Comparison of ENCODE assay signal across 8 cellular contexts in genomic region chr2:27427863-27428212, GRCh38. TPM values are rescaled to one million over a fixed set of nuclear protein-coding genes. Genes with fewer than 3 reads are reported as not detected.
A peak's percentile ranks its signal among the peaks of the same experiment; 100 is the strongest.
DNase-seq lines count a peak whose midpoint lies in the region; ATAC-seq, FAIRE-seq and TF ChIP-seq lines count a peak whose summit lies in the region.

No MANE protein-coding gene starts in this region.

- H3K27ac ChIP-seq in SK-N-SH (ENCODE audit: low read depth in 2 of 2, low read length in 1 of 2) = peak overlapping the region; percentile 92 to 93
- H3K27ac ChIP-seq in keratinocyte (ENCODE audit: control insufficient read depth, insufficient read depth, low read length) = peak overlapping the region; percentile 86
- H3K27ac ChIP-seq in suprapubic skin = peak overlapping the region; percentile 99

- no peaks in the 10 kb centered on the region for H3K9me2 ChIP-seq in SK-N-SH

- CTCF ChIA-PET in SK-N-SH (lab: Yijun Ruan, JAX) = interaction anchor here (0.7 to 7.0 kb wide), 8 partner anchors 12 to 255 kb away, joined by 3 to 94 read pairs (median 7); partner anchors contain the start of gene PPM1G

- peak overlapping the region; percentile 98 for H3K9ac ChIP-seq in SK-N-SH
- H3K9ac ChIP-seq in keratinocyte (ENCODE audit: control insufficient read depth, extremely low read depth, insufficient read depth, low read length) = peak overlapping the region; percentile 90

- no peaks in the 10 kb centered on the region for H3K27me3 Mint-ChIP-seq in activated T-helper 17 cell treated with anti-CD3 and anti-CD28 coated beads, Interleukin-2, amount 50 U/mL, for 72 hours

- POLR2A ChIA-PET in SK-N-SH (lab: Yijun Ruan, JAX) = interaction anchor here (0.5 to 4.3 kb wide), 11 partner anchors 10 to 236 kb away, joined by 4 to 66 read pairs (median 7); partner anchors contain the start of genes CCDC121, EIF2B4, GPN1 and GTF3C2

- WGBS in SK-N-SH (ENCODE audit: low lambda C conversion rate) = 10% methylated on average over 7 of the region's 7 CpGs
- 11% methylated on average over 7 of the region's 7 CpGs for WGBS in suprapubic skin

- TF ChIP-seq RAD21 in SK-N-SH (IDR thresholded peaks at IDR 0.05; ENCODE audit: low read length) = no peak

- H3K4me1 Mint-ChIP-seq in activated T-helper 17 cell treated with anti-CD3 and anti-CD28 coated beads, Interleukin-2, amount 50 U/mL, for 72 hours = peaks cover 18% of the 10 kb centered on the region

- H3K9me1 ChIP-seq in keratinocyte (ENCODE audit: control insufficient read depth, extremely low read depth, insufficient read depth, low read length) = no peaks in the 10 kb centered on the region

- H3K9me3 ChIP-seq in SK-N-SH = no peaks in the 10 kb centered on the region
- H3K9me3 ChIP-seq in keratinocyte (ENCODE audit: control insufficient read depth, low read depth, low read length) = no peaks in the 10 kb centered on the region
- no peaks in the 10 kb centered on the region for H3K9me3 ChIP-seq in suprapubic skin

- no peak for ATAC-seq in SK-N-SH treated with all-trans-retinoic acid at 6 μM for 48 hours
- no peak for ATAC-seq in activated T-helper 17 cell treated with anti-CD3 and anti-CD28 coated beads, Interleukin-2, amount 50 U/mL, for 72 hours (replicated peaks)
- no peak for ATAC-seq in HG03039 (IDR thresholded peaks at IDR 0.05; ENCODE audit: unreplicated experiment)

- H2AFZ ChIP-seq in SK-N-SH (ENCODE audit: low read depth) = peak overlapping the region; percentile 92
- peak overlapping the region; percentile 94 for H2AFZ ChIP-seq in keratinocyte (ENCODE audit: control insufficient read depth, low read length)

- peak overlapping the region; percentile 98 for H3K4me3 Mint-ChIP-seq in activated T-helper 17 cell treated with anti-CD3 and anti-CD28 coated beads, Interleukin-2, amount 50 U/mL, for 72 hours

- H3F3A ChIP-seq in SK-N-SH (replicated peaks; ENCODE audit: insufficient read depth) = peaks cover 17% of the 10 kb centered on the region

- FAIRE-seq in keratinocyte (lab: Jason Lieb, UNC) = no peak

- H3K4me3 ChIP-seq in SK-N-SH (ENCODE audit: low read depth in 2 of 2, low read length in 1 of 2) (peak overlapping the region; percentile 74 to 92), keratinocyte (ENCODE audit: control insufficient read depth in 2 of 3, extremely low read depth in 1 of 3, insufficient read depth in 2 of 3, low read depth in 1 of 3, low read length in 3 of 3) (peak overlapping the region; percentile 89 to 99 (median 90)), suprapubic skin (peak overlapping the region; percentile 93)

- H3K79me2 ChIP-seq in SK-N-SH (ENCODE audit: insufficient read depth) (peaks cover 39% of the 10 kb centered on the region), keratinocyte (ENCODE audit: control insufficient read depth, insufficient read depth, low read length) (peaks cover 35% of the 10 kb centered on the region)

- dilution Hi-C loops in keratinocyte (cut with MboI; ENCODE audit: extremely low pct_ligation_motif_present, low sequenced_read_pairs) = no loop called here

- TF ChIP-seq POLR2A in suprapubic skin (IDR thresholded peaks at IDR 0.05) = no peak

- DNase-seq in SK-N-SH = no peak
- no peak for DNase-seq in keratinocyte (ENCODE audit: low read depth, low spot score)
- no peak for DNase-seq in suprapubic skin (ENCODE audit: low spot score in 2 of 2)
- DNase-seq in DMS 273 (lab: John Stamatoyannopoulos, UW; ENCODE audit: unreplicated experiment) = no peak
- DNase-seq in mucosa of gallbladder (ENCODE audit: low spot score) = no peak

- TF ChIP-seq EP300 in SK-N-SH (IDR thresholded peaks at IDR 0.05; ENCODE audit: borderline replicate concordance in 1 of 2, low read depth in 1 of 2, low read length in 1 of 2) = no peak
- TF ChIP-seq EP300 in suprapubic skin (IDR thresholded peaks at IDR 0.05) = no peak

- H4K20me1 ChIP-seq in SK-N-SH (ENCODE audit: insufficient read depth) (peaks cover 38% of the 10 kb centered on the region), keratinocyte (ENCODE audit: control insufficient read depth, extremely low read depth, insufficient read depth, low read length) (peaks cover 2% of the 10 kb centered on the region)

- TF ChIP-seq CTCF in SK-N-SH (IDR thresholded peaks at IDR 0.05) (no peak), keratinocyte (optimal IDR thresholded peaks at IDR 0.05 in 1 of 3, IDR thresholded peaks at IDR 0.05 in 1 of 3, conservative IDR thresholded peaks at IDR 0.05 in 1 of 3; ENCODE audit: extremely low read depth in 1 of 3, insufficient read depth in 2 of 3, low read length in 3 of 3) (no peak), suprapubic skin (IDR thresholded peaks at IDR 0.05) (no peak)

- H3K4me1 ChIP-seq in SK-N-SH (ENCODE audit: control insufficient read depth in 1 of 2, insufficient read depth in 2 of 2, low read depth in 1 of 2, low read length in 1 of 2) (peaks cover 6 to 10% of the 10 kb centered on the region in 2 experiments; a peak in 3 of 4 replicates), keratinocyte (ENCODE audit: control insufficient read depth, extremely low read depth, insufficient read depth, low read length) (peaks cover 25% of the 10 kb centered on the region), suprapubic skin (peaks cover 37% of the 10 kb centered on the region)

- H3K36me3 ChIP-seq in SK-N-SH (replicated peaks in 1 of 2; ENCODE audit: control insufficient read depth in 1 of 2, insufficient read depth in 2 of 2, low read length in 1 of 2) = peaks cover 0 to 12% of the 10 kb centered on the region in 2 experiments
- H3K36me3 ChIP-seq in keratinocyte (ENCODE audit: control insufficient read depth in 2 of 2, extremely low read depth in 1 of 2, insufficient read depth in 2 of 2, low read length in 2 of 2) = no peaks in the 10 kb centered on the region
- H3K36me3 ChIP-seq in suprapubic skin = no peaks in the 10 kb centered on the region

- H3K27me3 ChIP-seq in SK-N-SH (ENCODE audit: insufficient read depth) (no peaks in the 10 kb centered on the region), keratinocyte (ENCODE audit: control insufficient read depth, extremely low read depth, insufficient read depth, low read length) (no peaks in the 10 kb centered on the region), suprapubic skin (no peaks in the 10 kb centered on the region)

- H3K27ac Mint-ChIP-seq in activated T-helper 17 cell treated with anti-CD3 and anti-CD28 coated beads, Interleukin-2, amount 50 U/mL, for 72 hours = peak overlapping the region; percentile 98

- no peaks in the 10 kb centered on the region for H3K9me3 Mint-ChIP-seq in activated T-helper 17 cell treated with anti-CD3 and anti-CD28 coated beads, Interleukin-2, amount 50 U/mL, for 72 hours

- H3K4me2 ChIP-seq in SK-N-SH = peak overlapping the region; percentile 84
- peak overlapping the region; percentile 92 for H3K4me2 ChIP-seq in keratinocyte (ENCODE audit: control insufficient read depth, extremely low read depth, insufficient read depth, low read depth, low read length)

- H3K36me3 Mint-ChIP-seq in activated T-helper 17 cell treated with anti-CD3 and anti-CD28 coated beads, Interleukin-2, amount 50 U/mL, for 72 hours (ENCODE audit: low read depth) = peaks cover 38% of the 10 kb centered on the region

RNA-seq across cellular contexts. Expression of gene NRBP1, which starts 0.6 kb away (rescaled TPM):
- polyA plus RNA-seq in SK-N-SH (2012; rRNA removed) (182 and 227 TPM in 2 replicates), keratinocyte (144 to 157 TPM (median 148 TPM) in 3 replicates)
- polyA plus RNA-seq in SK-N-SH (2012; cell fraction: cytosol; rRNA removed) = 144 and 177 TPM in 2 replicates
- 172 and 216 TPM in 2 replicates for polyA plus RNA-seq in SK-N-SH (2012; cell fraction: nucleus; rRNA removed)
- 10 to 100 TPM; 65.2 to 76.1 TPM for total RNA-seq in activated T-helper 17 cell treated with anti-CD3 and anti-CD28 coated beads, Interleukin-2, amount 50 U/mL, for 72 hours
- polyA plus RNA-seq in keratinocyte (2011; ENCODE audit: low read depth) = 214 TPM
- 119 and 140 TPM in 2 replicates for polyA plus RNA-seq in keratinocyte (2011; cell fraction: cytosol; rRNA removed)
- polyA plus RNA-seq in keratinocyte (2011; cell fraction: nucleus; rRNA removed) = 107 and 113 TPM in 2 replicates
- 89.9 and 92.1 TPM in 2 replicates for polyA plus RNA-seq in keratinocyte (2012; ENCODE audit: low replicate concordance)
- 138 to 176 TPM (median 147 TPM) in 3 replicates for polyA minus RNA-seq in keratinocyte
- 83.1 TPM for polyA minus RNA-seq in keratinocyte (2011; cell fraction: cytosol; rRNA and poly(A)+ RNA removed)
- 39.9 and 63.2 TPM in 2 replicates for polyA minus RNA-seq in keratinocyte (2011; cell fraction: nucleus; rRNA and poly(A)+ RNA removed)
- total RNA-seq in suprapubic skin (10 to 100 TPM; 66.8 to 84.3 (median 77.0) TPM), mucosa of gallbladder (90.1 TPM)

RNA-seq across cellular contexts. Expression of gene KRTCAP3, which starts 14.3 kb away (rescaled TPM):
- polyA plus RNA-seq in SK-N-SH (2012; rRNA removed) = 3.6 and 4.1 TPM in 2 replicates
- polyA plus RNA-seq in SK-N-SH (2012; cell fraction: cytosol; rRNA removed) = 0.92 and 1.1 TPM in 2 replicates
- 18.2 TPM in 2 replicates for polyA plus RNA-seq in SK-N-SH (2012; cell fraction: nucleus; rRNA removed)
- total RNA-seq in activated T-helper 17 cell treated with anti-CD3 and anti-CD28 coated beads, Interleukin-2, amount 50 U/mL, for 72 hours = 1 to 10 TPM; 2.6 to 5.0 TPM
- polyA plus RNA-seq in keratinocyte = 8.6 to 22.9 TPM (median 14.7 TPM) in 3 replicates
- polyA plus RNA-seq in keratinocyte (2011; ENCODE audit: low read depth) = 5.3 TPM
- polyA plus RNA-seq in keratinocyte (2011; cell fraction: cytosol; rRNA removed) = 9.6 and 16.4 TPM in 2 replicates
- 13.2 and 15.4 TPM in 2 replicates for polyA plus RNA-seq in keratinocyte (2011; cell fraction: nucleus; rRNA removed)
- 14.8 and 29.9 TPM in 2 replicates for polyA plus RNA-seq in keratinocyte (2012; ENCODE audit: low replicate concordance)
- polyA minus RNA-seq in keratinocyte = 4.7 to 13.2 TPM (median 7.1 TPM) in 3 replicates
- 6.1 TPM for polyA minus RNA-seq in keratinocyte (2011; cell fraction: cytosol; rRNA and poly(A)+ RNA removed)
- 2.4 and 3.1 TPM in 2 replicates for polyA minus RNA-seq in keratinocyte (2011; cell fraction: nucleus; rRNA and poly(A)+ RNA removed)
- 10 to 100 TPM; 31.0 to 50.1 (median 42.2) TPM for total RNA-seq in suprapubic skin
- total RNA-seq in mucosa of gallbladder = 65.7 TPM

RNA-seq across cellular contexts. Expression of gene PPM1G, which starts 18.4 kb away (rescaled TPM):
- polyA plus RNA-seq in SK-N-SH (2012; rRNA removed) (99.7 and 113 TPM in 2 replicates), keratinocyte (31.8 to 86.8 TPM (median 55.5 TPM) in 3 replicates)
- 118 and 123 TPM in 2 replicates for polyA plus RNA-seq in SK-N-SH (2012; cell fraction: cytosol; rRNA removed)
- 90.9 and 97.1 TPM in 2 replicates for polyA plus RNA-seq in SK-N-SH (2012; cell fraction: nucleus; rRNA removed)
- total RNA-seq in activated T-helper 17 cell treated with anti-CD3 and anti-CD28 coated beads, Interleukin-2, amount 50 U/mL, for 72 hours = 100 to 1,000 TPM in 1 of 2 donors, 10 to 100 TPM in 1; 67.0 to 158 TPM
- 54.9 TPM for polyA plus RNA-seq in keratinocyte (2011; ENCODE audit: low read depth)
- 44.3 and 56.2 TPM in 2 replicates for polyA plus RNA-seq in keratinocyte (2011; cell fraction: cytosol; rRNA removed)
- 50.1 and 50.4 TPM in 2 replicates for polyA plus RNA-seq in keratinocyte (2011; cell fraction: nucleus; rRNA removed)
- polyA plus RNA-seq in keratinocyte (2012; ENCODE audit: low replicate concordance) = 56.2 and 101 TPM in 2 replicates
- 36.7 to 58.7 TPM (median 46.5 TPM) in 3 replicates for polyA minus RNA-seq in keratinocyte
- 52.4 TPM for polyA minus RNA-seq in keratinocyte (2011; cell fraction: cytosol; rRNA and poly(A)+ RNA removed)
- 16.7 and 24.4 TPM in 2 replicates for polyA minus RNA-seq in keratinocyte (2011; cell fraction: nucleus; rRNA and poly(A)+ RNA removed)
- total RNA-seq in suprapubic skin (10 to 100 TPM; 37.4 to 54.1 (median 49.3) TPM), mucosa of gallbladder (56.7 TPM)

RNA-seq across cellular contexts. Expression of gene ZNF513, which starts 47.3 kb away (rescaled TPM):
- polyA plus RNA-seq in SK-N-SH (2012; rRNA removed) = 53.8 and 63.7 TPM in 2 replicates
- polyA plus RNA-seq in SK-N-SH (2012; cell fraction: cytosol; rRNA removed) = 24.6 and 31.8 TPM in 2 replicates
- polyA plus RNA-seq in SK-N-SH (2012; cell fraction: nucleus; rRNA removed) = 195 and 213 TPM in 2 replicates
- 10 to 100 TPM; 10.8 to 16.2 TPM for total RNA-seq in activated T-helper 17 cell treated with anti-CD3 and anti-CD28 coated beads, Interleukin-2, amount 50 U/mL, for 72 hours
- polyA plus RNA-seq in keratinocyte = 8.8 to 14.3 TPM (median 8.9 TPM) in 3 replicates
- 4.3 TPM for polyA plus RNA-seq in keratinocyte (2011; ENCODE audit: low read depth)
- 3.5 and 8.7 TPM in 2 replicates for polyA plus RNA-seq in keratinocyte (2011; cell fraction: cytosol; rRNA removed)
- 24.3 and 30.8 TPM in 2 replicates for polyA plus RNA-seq in keratinocyte (2011; cell fraction: nucleus; rRNA removed)
- polyA plus RNA-seq in keratinocyte (2012; ENCODE audit: low replicate concordance) = 8.9 and 9.5 TPM in 2 replicates
- polyA minus RNA-seq in keratinocyte = 3.8 to 11.4 TPM (median 4.2 TPM) in 3 replicates
- polyA minus RNA-seq in keratinocyte (2011; cell fraction: cytosol; rRNA and poly(A)+ RNA removed) = 12.9 TPM
- 5.7 and 6.2 TPM in 2 replicates for polyA minus RNA-seq in keratinocyte (2011; cell fraction: nucleus; rRNA and poly(A)+ RNA removed)
- 10 to 100 TPM in 3 of 4 donors, 1 to 10 TPM in 1; 7.6 to 16.7 (median 11.7) TPM for total RNA-seq in suprapubic skin
- total RNA-seq in mucosa of gallbladder = 25.6 TPM

RNA-seq across cellular contexts. Expression of gene SNX17, which starts 57.4 kb away (rescaled TPM):
- polyA plus RNA-seq in SK-N-SH (2012; rRNA removed) = 128 and 145 TPM in 2 replicates
- polyA plus RNA-seq in SK-N-SH (2012; cell fraction: cytosol; rRNA removed) = 103 and 135 TPM in 2 replicates
- 150 and 153 TPM in 2 replicates for polyA plus RNA-seq in SK-N-SH (2012; cell fraction: nucleus; rRNA removed)
- 10 to 100 TPM; 59.0 to 90.4 TPM for total RNA-seq in activated T-helper 17 cell treated with anti-CD3 and anti-CD28 coated beads, Interleukin-2, amount 50 U/mL, for 72 hours
- 79.4 to 101 TPM (median 83.3 TPM) in 3 replicates for polyA plus RNA-seq in keratinocyte
- 20.1 TPM for polyA plus RNA-seq in keratinocyte (2011; ENCODE audit: low read depth)
- 69.2 and 86.4 TPM in 2 replicates for polyA plus RNA-seq in keratinocyte (2011; cell fraction: cytosol; rRNA removed)
- 79.1 and 81.2 TPM in 2 replicates for polyA plus RNA-seq in keratinocyte (2011; cell fraction: nucleus; rRNA removed)
- 43.6 and 90.3 TPM in 2 replicates for polyA plus RNA-seq in keratinocyte (2012; ENCODE audit: low replicate concordance)
- 79.1 to 86.3 TPM (median 84.0 TPM) in 3 replicates for polyA minus RNA-seq in keratinocyte
- 106 TPM for polyA minus RNA-seq in keratinocyte (2011; cell fraction: cytosol; rRNA and poly(A)+ RNA removed)
- polyA minus RNA-seq in keratinocyte (2011; cell fraction: nucleus; rRNA and poly(A)+ RNA removed) = 30.5 and 33.0 TPM in 2 replicates
- 10 to 100 TPM; 73.4 to 89.8 (median 76.4) TPM for total RNA-seq in suprapubic skin
- 105 TPM for total RNA-seq in mucosa of gallbladder

Comparison
In these comparisons a context has a peak if more than half of its experiments do, and no peak if none do; other contexts are left out.
1. RNA of gene KRTCAP3, which starts 14.3 kb away (total RNA-seq): 65.7 TPM in mucosa of gallbladder (single experiment) and 31.0 to 50.1 TPM in suprapubic skin; 2.6 to 5.0 TPM in activated T-helper 17 cell treated with anti-CD3 and anti-CD28 coated beads, Interleukin-2, amount 50 U/mL, for 72 hours; every median in the first group is over 4 times any median in the second.
2. Peak in every context shown above with its lines, with median percentiles within 50 percentile points of each other: H3K27ac ChIP-seq and H3K4me3 ChIP-seq.